ENCODE assay signal across 13 cellular contexts in the genomic region with DNA sequence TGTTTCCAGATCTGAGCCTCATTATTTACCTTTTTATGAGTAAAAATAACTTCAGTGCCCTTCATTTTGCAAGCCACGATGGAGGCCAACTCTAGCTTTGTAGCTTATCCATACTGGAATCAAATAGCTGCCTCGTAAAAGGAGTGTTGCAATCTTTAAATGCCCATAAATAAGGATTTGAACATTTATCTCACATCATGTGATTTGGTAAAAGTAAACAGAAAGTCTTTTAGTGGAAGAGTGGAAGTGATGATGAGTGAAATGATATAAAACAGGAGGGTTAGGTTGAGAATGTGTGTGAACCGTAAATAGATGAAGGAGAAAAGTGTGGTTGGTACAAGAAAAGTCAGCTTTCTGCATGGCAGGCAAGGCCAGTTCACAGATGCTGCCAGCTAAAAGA.
"Had no signal": no experiment of that assay in that cellular context is flagged by ENCODE, and none has a peak within 500 bp of the region (broad histone marks: within the 10 kb centered on the region; RNA-seq: fewer than 3 reads in every experiment).

No MANE protein-coding gene starts in this region.

- H3K9me3 Mint-ChIP-seq: T-helper 2 cell treated with Interferon-gamma antibody and Interleukin-4, amounts not matched to agents 5 μg/mL and 100 μg/mL, for 36 hours had no signal

- H3K27me3 Mint-ChIP-seq: activated CD4-positive, alpha-beta memory T cell treated with anti-CD3 and anti-CD28 coated beads, Interleukin-2, amount 10 ng/mL, durations not matched to agents 7 days and 5 days; activated CD4-positive, alpha-beta T cell treated with anti-CD3 and anti-CD28 coated beads for 36 hours; activated naive CD8-positive, alpha-beta T cell treated with anti-CD3 and anti-CD28 coated beads for 36 hours; stimulated activated naive CD8-positive, alpha-beta T cell treated with anti-CD3 and anti-CD28 coated beads, Interleukin-15, amount 100 ng/mL, for 72 hours had no signal

- H3K9me3 ChIP-seq: testis, upper lobe of right lung had no signal

- H3K27ac ChIP-seq: testis, upper lobe of right lung had no signal

- ATAC-seq: activated CD4-positive, alpha-beta T cell treated with anti-CD3 and anti-CD28 coated beads for 36 hours; stimulated activated naive CD8-positive, alpha-beta T cell treated with anti-CD3 and anti-CD28 coated beads, Interleukin-15, amount 100 ng/mL, for 72 hours; upper lobe of right lung had no signal

- H3K27ac Mint-ChIP-seq: activated CD4-positive, alpha-beta memory T cell treated with anti-CD3 and anti-CD28 coated beads, Interleukin-2, amount 10 ng/mL, durations not matched to agents 7 days and 5 days; activated CD4-positive, alpha-beta T cell treated with anti-CD3 and anti-CD28 coated beads for 36 hours; activated naive CD8-positive, alpha-beta T cell treated with anti-CD3 and anti-CD28 coated beads for 36 hours; stimulated activated naive CD8-positive, alpha-beta T cell treated with anti-CD3 and anti-CD28 coated beads, Interleukin-15, amount 100 ng/mL, for 72 hours; T-helper 2 cell treated with Interferon-gamma antibody and Interleukin-4, amounts not matched to agents 5 μg/mL and 100 μg/mL, for 36 hours had no signal

- DNase-seq: activated CD4-positive, alpha-beta memory T cell treated with anti-CD3 and anti-CD28 coated beads, Interleukin-2, amount 10 ng/mL, durations not matched to agents 7 days and 5 days; activated CD4-positive, alpha-beta T cell treated with anti-CD3 and anti-CD28 coated beads for 36 hours; activated gamma-delta T cell; activated naive CD8-positive, alpha-beta T cell treated with anti-CD3 and anti-CD28 coated beads for 36 hours; activated T-cell treated with anti-CD3 and anti-CD28 coated beads, Interleukin-2, amount 50 U/mL, for 48 hours; aorta; stimulated activated CD4-positive, alpha-beta T cell treated with anti-CD3 and anti-CD28 coated beads, Interleukin-15, amount 100 ng/mL, for 24 hours; stimulated activated CD4-positive, alpha-beta T cell treated with anti-CD3 and anti-CD28 coated beads, Interleukin-4, amount 100 ng/mL, for 24 hours; stimulated activated naive CD8-positive, alpha-beta T cell treated with anti-CD3 and anti-CD28 coated beads, Interleukin-15, amount 100 ng/mL, for 72 hours; testis; upper lobe of right lung had no signal

- H3K27me3 ChIP-seq: testis, upper lobe of right lung had no signal

- H3K4me1 Mint-ChIP-seq: activated CD4-positive, alpha-beta memory T cell treated with anti-CD3 and anti-CD28 coated beads, Interleukin-2, amount 10 ng/mL, durations not matched to agents 7 days and 5 days; activated CD4-positive, alpha-beta T cell treated with anti-CD3 and anti-CD28 coated beads for 36 hours; activated naive CD8-positive, alpha-beta T cell treated with anti-CD3 and anti-CD28 coated beads for 36 hours; neural crest cell; stimulated activated naive CD8-positive, alpha-beta T cell treated with anti-CD3 and anti-CD28 coated beads, Interleukin-15, amount 100 ng/mL, for 72 hours had no signal

- H3K4me3 ChIP-seq: testis, upper lobe of right lung had no signal

- H3K36me3 ChIP-seq: upper lobe of right lung had no signal

- H3K4me3 Mint-ChIP-seq: activated CD4-positive, alpha-beta memory T cell treated with anti-CD3 and anti-CD28 coated beads, Interleukin-2, amount 10 ng/mL, durations not matched to agents 7 days and 5 days; activated CD4-positive, alpha-beta T cell treated with anti-CD3 and anti-CD28 coated beads for 36 hours; activated naive CD8-positive, alpha-beta T cell treated with anti-CD3 and anti-CD28 coated beads for 36 hours; neural crest cell; stimulated activated naive CD8-positive, alpha-beta T cell treated with anti-CD3 and anti-CD28 coated beads, Interleukin-15, amount 100 ng/mL, for 72 hours; T-helper 2 cell treated with Interferon-gamma antibody and Interleukin-4, amounts not matched to agents 5 μg/mL and 100 μg/mL, for 36 hours had no signal

- H3K4me1 ChIP-seq: testis, upper lobe of right lung had no signal
